Comparison of ENCODE assay signal across 15 cellular contexts in genomic region chrX:48663241-48663640, GRCh38. TPM values are rescaled to one million over a fixed set of nuclear protein-coding genes. Genes with fewer than 3 reads are reported as not detected.
A peak's percentile ranks its signal among the peaks of the same experiment; 100 is the strongest.
DNase-seq lines count a peak whose midpoint lies in the region; ATAC-seq and TF ChIP-seq lines count a peak whose summit lies in the region.
"Had no signal": no experiment of that assay in that cellular context is flagged by ENCODE, and none has a peak within 500 bp of the region (broad histone marks: within the 10 kb centered on the region; RNA-seq: fewer than 3 reads in every experiment).

No MANE protein-coding gene starts in this region.

- no peaks in the 10 kb centered on the region for H3K27me3 ChIP-seq in right cardiac atrium (ENCODE audit: control insufficient read depth, insufficient read depth)

- DNase-seq in activated CD8-positive, alpha-beta T cell treated with anti-CD3 and anti-CD28 coated beads for 36 hours = peak; percentile 9
- no peak for DNase-seq in activated CD8-positive, alpha-beta T cell treated with anti-CD3 and anti-CD28 coated beads, Interleukin-2, amount 10 ng/mL, durations not matched to agents 7 days and 5 days
- peak; percentile 9 for DNase-seq in stimulated activated CD4-positive, alpha-beta T cell treated with anti-CD3 and anti-CD28 coated beads, Interleukin-15, amount 100 ng/mL, for 24 hours
- DNase-seq in stimulated activated CD4-positive, alpha-beta T cell treated with anti-CD3 and anti-CD28 coated beads, Interleukin-2, amount 100 ng/mL, for 48 hours = no peak
- peak; percentile 28 for DNase-seq in kidney tubule cell (ENCODE audit: low spot score)
- DNase-seq in right cardiac atrium = no peak
- DNase-seq: CD8-positive, alpha-beta T cell; COR-L47; DND-41; GDM1 had no signal

- no peaks in the 10 kb centered on the region for H3K36me3 Mint-ChIP-seq in activated CD8-positive, alpha-beta T cell treated with anti-CD3 and anti-CD28 coated beads for 36 hours (ENCODE audit: low read depth)
- H3K36me3 Mint-ChIP-seq in activated CD8-positive, alpha-beta T cell treated with anti-CD3 and anti-CD28 coated beads, Interleukin-2, amount 10 ng/mL, durations not matched to agents 7 days and 5 days (ENCODE audit: low read depth) = no peaks in the 10 kb centered on the region
- H3K36me3 Mint-ChIP-seq: CD14-positive monocyte; CD8-positive, alpha-beta T cell had no signal

- H3K27me3 Mint-ChIP-seq in activated CD8-positive, alpha-beta T cell treated with anti-CD3 and anti-CD28 coated beads for 36 hours = no peaks in the 10 kb centered on the region
- no peaks in the 10 kb centered on the region for H3K27me3 Mint-ChIP-seq in activated CD8-positive, alpha-beta T cell treated with anti-CD3 and anti-CD28 coated beads, Interleukin-2, amount 10 ng/mL, durations not matched to agents 7 days and 5 days (ENCODE audit: low read depth)

- H3K4me3 Mint-ChIP-seq in activated CD8-positive, alpha-beta T cell treated with anti-CD3 and anti-CD28 coated beads for 36 hours = no peak overlapping the region
- no peak overlapping the region for H3K4me3 Mint-ChIP-seq in activated CD8-positive, alpha-beta T cell treated with anti-CD3 and anti-CD28 coated beads, Interleukin-2, amount 10 ng/mL, durations not matched to agents 7 days and 5 days
- H3K4me3 Mint-ChIP-seq: CD14-positive monocyte; CD8-positive, alpha-beta T cell had no signal

- H3K4me3 ChIP-seq in right cardiac atrium (ENCODE audit: low read length) = no peak overlapping the region
- H3K4me3 ChIP-seq: A549, HAP-1 had no signal

- no peak overlapping the region for H3K27ac Mint-ChIP-seq in activated CD8-positive, alpha-beta T cell treated with anti-CD3 and anti-CD28 coated beads for 36 hours
- H3K27ac Mint-ChIP-seq in activated CD8-positive, alpha-beta T cell treated with anti-CD3 and anti-CD28 coated beads, Interleukin-2, amount 10 ng/mL, durations not matched to agents 7 days and 5 days = no peak overlapping the region
- H3K27ac Mint-ChIP-seq: CD8-positive, alpha-beta T cell had no signal

- no peaks in the 10 kb centered on the region for H3K4me1 ChIP-seq in right cardiac atrium (ENCODE audit: control insufficient read depth, insufficient read depth, low read length)
- H3K4me1 ChIP-seq: A549, HAP-1 had no signal

- no peaks in the 10 kb centered on the region for H3K9me3 ChIP-seq in right cardiac atrium (ENCODE audit: control insufficient read depth, low read length)
- H3K9me3 ChIP-seq: A549, HAP-1 had no signal

- peaks cover 6% of the 10 kb centered on the region for H3K4me1 Mint-ChIP-seq in activated CD8-positive, alpha-beta T cell treated with anti-CD3 and anti-CD28 coated beads for 36 hours (ENCODE audit: low read depth)
- peaks cover 3% of the 10 kb centered on the region for H3K4me1 Mint-ChIP-seq in activated CD8-positive, alpha-beta T cell treated with anti-CD3 and anti-CD28 coated beads, Interleukin-2, amount 10 ng/mL, durations not matched to agents 7 days and 5 days (ENCODE audit: low read depth)

- POLR2A ChIA-PET in activated CD8-positive, alpha-beta T cell treated with anti-CD3 and anti-CD28 coated beads for 36 hours (lab: Charles Lee) = interaction anchor here (0.7 to 1.1 kb wide), 2 partner anchors 33 to 328 kb away, joined by 3 to 4 read pairs; partner anchors contain the start of gene SUV39H1
- POLR2A ChIA-PET in activated CD8-positive, alpha-beta T cell treated with anti-CD3 and anti-CD28 coated beads, Interleukin-2, amount 10 ng/mL, durations not matched to agents 7 days and 5 days (lab: Charles Lee) = no interaction called here

- intact Hi-C loops in activated CD8-positive, alpha-beta T cell treated with anti-CD3 and anti-CD28 coated beads for 36 hours (cut with micrococcal nuclease) = no loop called here
- intact Hi-C loops in right cardiac atrium (cut with DNase I) = no loop called here

- H3K27ac ChIP-seq in right cardiac atrium (ENCODE audit: low read length) = no peak overlapping the region
- H3K27ac ChIP-seq: A549 had no signal

- CTCF ChIA-PET in activated CD8-positive, alpha-beta T cell treated with anti-CD3 and anti-CD28 coated beads for 36 hours (lab: Charles Lee) = interaction anchor here (1.1 kb wide), 1 partner anchor 15 kb away, joined by 4 read pairs; no protein-coding TSS in a partner anchor
- CTCF ChIA-PET in activated CD8-positive, alpha-beta T cell treated with anti-CD3 and anti-CD28 coated beads, Interleukin-2, amount 10 ng/mL, durations not matched to agents 7 days and 5 days (lab: Charles Lee) = interaction anchor here (1.0 kb wide), 1 partner anchor 15 kb away, joined by 3 read pairs; no protein-coding TSS in a partner anchor

- TF ChIP-seq CTCF in activated CD8-positive, alpha-beta T cell treated with anti-CD3 and anti-CD28 coated beads for 36 hours (IDR thresholded peaks at IDR 0.05) = no peak

- H3K9me3 Mint-ChIP-seq in activated CD8-positive, alpha-beta T cell treated with anti-CD3 and anti-CD28 coated beads for 36 hours = no peaks in the 10 kb centered on the region
- no peaks in the 10 kb centered on the region for H3K9me3 Mint-ChIP-seq in activated CD8-positive, alpha-beta T cell treated with anti-CD3 and anti-CD28 coated beads, Interleukin-2, amount 10 ng/mL, durations not matched to agents 7 days and 5 days (ENCODE audit: insufficient read depth)
- H3K9me3 Mint-ChIP-seq: CD8-positive, alpha-beta T cell had no signal

- ATAC-seq in activated CD8-positive, alpha-beta T cell treated with anti-CD3 and anti-CD28 coated beads for 36 hours = peak; percentile 27
- ATAC-seq in activated CD8-positive, alpha-beta T cell treated with anti-CD3 and anti-CD28 coated beads, Interleukin-2, amount 10 ng/mL, durations not matched to agents 7 days and 5 days = no peak
- ATAC-seq in HG02678 (IDR thresholded peaks at IDR 0.05; ENCODE audit: unreplicated experiment) (no peak), right cardiac atrium (no peak)
- ATAC-seq: A549; CD8-positive, alpha-beta T cell had no signal

- 81% methylated on average over 1 of the region's 1 CpG for WGBS in right cardiac atrium

RNA-seq across cellular contexts. Expression of gene WAS, which starts 20.4 kb away (rescaled TPM):
- 10 to 100 TPM; 81.6 to 81.9 TPM for total RNA-seq in activated CD8-positive, alpha-beta T cell treated with anti-CD3 and anti-CD28 coated beads for 36 hours
- 100 to 1,000 TPM; 134 to 164 TPM for total RNA-seq in activated CD8-positive, alpha-beta T cell treated with anti-CD3 and anti-CD28 coated beads, Interleukin-2, amount 10 ng/mL, durations not matched to agents 7 days and 5 days
- total RNA-seq in right cardiac atrium = 1 to 10 TPM; 3.0 to 6.2 (median 4.0) TPM
- 1.5 TPM for polyA plus RNA-seq in right cardiac atrium
- polyA plus RNA-seq: AG04450 had no signal

RNA-seq across cellular contexts. Expression of gene SUV39H1, which starts 33.3 kb away (rescaled TPM):
- 10 to 100 TPM; 26.8 to 28.4 TPM for total RNA-seq in activated CD8-positive, alpha-beta T cell treated with anti-CD3 and anti-CD28 coated beads for 36 hours
- 10 to 100 TPM; 33.2 to 35.3 TPM for total RNA-seq in activated CD8-positive, alpha-beta T cell treated with anti-CD3 and anti-CD28 coated beads, Interleukin-2, amount 10 ng/mL, durations not matched to agents 7 days and 5 days
- 1 to 10 TPM; 3.1 to 7.2 (median 3.9) TPM for total RNA-seq in right cardiac atrium
- 3.3 TPM for polyA plus RNA-seq in right cardiac atrium

Comparison
In these comparisons a context has a peak if more than half of its experiments do, and no peak if none do; other contexts are left out.
1. DNase-seq: peak in activated CD8-positive, alpha-beta T cell treated with anti-CD3 and anti-CD28 coated beads for 36 hours (single experiment), stimulated activated CD4-positive, alpha-beta T cell treated with anti-CD3 and anti-CD28 coated beads, Interleukin-15, amount 100 ng/mL, for 24 hours (single experiment) and kidney tubule cell (single experiment); none in activated CD8-positive, alpha-beta T cell treated with anti-CD3 and anti-CD28 coated beads, Interleukin-2, amount 10 ng/mL, durations not matched to agents 7 days and 5 days (single experiment), stimulated activated CD4-positive, alpha-beta T cell treated with anti-CD3 and anti-CD28 coated beads, Interleukin-2, amount 100 ng/mL, for 48 hours (0 of 2) and right cardiac atrium (0 of 3).
2. RNA of gene WAS, which starts 20.4 kb away (total RNA-seq): 134 to 164 TPM in activated CD8-positive, alpha-beta T cell treated with anti-CD3 and anti-CD28 coated beads, Interleukin-2, amount 10 ng/mL, durations not matched to agents 7 days and 5 days and 81.6 to 81.9 TPM in activated CD8-positive, alpha-beta T cell treated with anti-CD3 and anti-CD28 coated beads for 36 hours; 3.0 to 6.2 TPM in right cardiac atrium; every median in the first group is over 10 times any median in the second.